1 cellular context compared by ENCODE assay signal in genomic region chr1:117930484-117930883, GRCh38.
TF ChIP-seq lines count a peak whose summit lies in the region.

No MANE protein-coding gene starts in this region.

TF ChIP-seq in GM12878, 131 proteins besides CTCF, POLR2A, EP300 and RAD21 (continued from another document):
- TF ChIP-seq ZNF687 (IDR thresholded peaks at IDR 0.05) (no peak), ASH2L (IDR thresholded peaks at IDR 0.05; ENCODE audit: borderline replicate concordance, low read depth) (no peak)
